9 cellular contexts compared by ENCODE assay signal in the genomic region with DNA sequence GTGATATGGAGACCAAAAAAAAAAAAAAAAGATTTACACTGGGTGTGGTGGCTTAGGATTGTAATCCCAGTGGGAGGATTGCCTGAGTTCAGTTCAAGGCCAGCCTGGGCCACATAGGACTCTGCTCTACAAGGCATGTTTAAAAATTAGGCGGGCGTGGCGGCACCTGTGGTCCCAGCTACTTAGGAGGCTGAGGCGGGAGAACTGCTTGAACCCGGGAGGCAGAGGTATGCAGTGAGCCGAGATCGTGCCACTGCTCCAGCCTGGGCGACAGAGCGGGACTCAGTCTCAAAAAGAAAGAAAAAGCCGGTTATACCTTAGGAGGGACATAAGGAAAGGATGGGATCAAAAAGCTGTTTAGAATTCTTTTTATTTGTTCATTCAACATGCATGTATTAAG. TPM values are rescaled to one million over a fixed set of nuclear protein-coding genes. Genes with fewer than 3 reads are reported as not detected.
DNase-seq lines count a peak whose midpoint lies in the region; ATAC-seq, FAIRE-seq and TF ChIP-seq lines count a peak whose summit lies in the region.
"Had no signal": no experiment of that assay in that cellular context is flagged by ENCODE, and none has a peak within 500 bp of the region (broad histone marks: within the 10 kb centered on the region; RNA-seq: fewer than 3 reads in every experiment).

No MANE protein-coding gene starts in this region.

- FAIRE-seq in GM12878 (lab: Jason Lieb, UNC), result no peak
- FAIRE-seq: colon had no signal

- H3K4ac ChIP-seq in mesendoderm (ENCODE audit: low read depth, low read length), result no peak overlapping the region

- H3K56ac ChIP-seq in mesendoderm (ENCODE audit: low read length), result no peak overlapping the region

- H4K5ac ChIP-seq in mesendoderm (ENCODE audit: low read length), result no peak overlapping the region

- no peak for ATAC-seq in Right ventricle myocardium superior (ENCODE audit: poor library complexity)
- peak; percentile 5; the same call in 2 of the 3 replicates for ATAC-seq in GM12878
- ATAC-seq in aorta (ENCODE audit: low FRiP score), result peak; percentile 13
- ATAC-seq in GM21786 (IDR thresholded peaks at IDR 0.05; ENCODE audit: unreplicated experiment), result no peak

- H2AK5ac ChIP-seq in mesendoderm (ENCODE audit: low read length), result no peak overlapping the region

- in situ Hi-C loops in GM12878 (cut with MboI), result no loop called here

- H3K4me3 ChIP-seq in cardiac muscle cell, result peak overlapping the region; percentile 33
- H3K4me3 ChIP-seq in GM12878, result peak overlapping the region; percentile 66
- no peak overlapping the region for H3K4me3 ChIP-seq in mesendoderm (ENCODE audit: low read length)
- H3K4me3 ChIP-seq in aorta (ENCODE audit: low read length in 2 of 2), result no peak overlapping the region

- H3K79me2 ChIP-seq in GM12878 (ENCODE audit: control insufficient read depth, insufficient read depth, low read length) (no peaks in the 10 kb centered on the region), mesendoderm (ENCODE audit: control insufficient read depth, insufficient read depth, low read length) (no peaks in the 10 kb centered on the region)

- H2BK15ac ChIP-seq in mesendoderm (replicated peaks; ENCODE audit: low read depth), result no peak overlapping the region

- RAD21 ChIA-PET in GM12878 (lab: Charles Lee; ENCODE audit: unreplicated experiment), result interaction anchor here (1.4 kb wide), 1 partner anchor 216 kb away, joined by 4 read pairs; no protein-coding TSS in a partner anchor

- 91% methylated on average over 10 of the region's 10 CpGs for WGBS in GM12878 (ENCODE audit: insufficient coverage, insufficient replicate concordance, low lambda C conversion rate, missing lambda C conversion rate)
- WGBS in mesendoderm (ENCODE audit: extremely low coverage, insufficient coverage, low lambda C conversion rate), result no CpG with 5 or more reads among the region's 10 CpGs
- 50 to 53% methylated on average over 10 of the region's 10 CpGs for WGBS in aorta, 2 donors

- intact Hi-C loops in Right ventricle myocardium superior (cut with DNase I), result no loop called here
- intact Hi-C loops in GM12878 (cut with micrococcal nuclease; ENCODE audit: unreplicated experiment), result no loop called here
- intact Hi-C loops in aorta (cut with DNase I), result no loop called here

- H3K18ac ChIP-seq in mesendoderm (ENCODE audit: low read length), result no peak overlapping the region

- TF ChIP-seq RAD21 in GM12878 (IDR thresholded peaks at IDR 0.05; ENCODE audit: insufficient read depth, low read depth, low read length), result no peak

- H3K23ac ChIP-seq in mesendoderm (ENCODE audit: low read length), result no peak overlapping the region

- DNase-seq in cardiac muscle cell (ENCODE audit: low read depth in 1 of 2, low spot score in 1 of 2), result no peak
- no peak for DNase-seq in Right ventricle myocardium superior
- no peak for DNase-seq in GM12878 (ENCODE audit: low read depth, low spot score)
- DNase-seq in mesendoderm, result peak; percentile 2
- DNase-seq in aorta, result peak in 1 of 2 donors; percentile 69
- no peak for DNase-seq in cerebellar cortex (ENCODE audit: low spot score)
- DNase-seq in NCI-H226, result no peak

- H3K27ac ChIP-seq in cardiac muscle cell, result no peak overlapping the region
- no peak overlapping the region for H3K27ac ChIP-seq in GM12878 (ENCODE audit: control insufficient read depth, insufficient read depth)
- H3K27ac ChIP-seq in mesendoderm (ENCODE audit: low read depth, low read length), result no peak overlapping the region
- H3K27ac ChIP-seq in aorta (ENCODE audit: low read depth in 1 of 2, low read length in 2 of 2), result no peak overlapping the region

- no peaks in the 10 kb centered on the region for H4K20me1 ChIP-seq in GM12878 (ENCODE audit: control insufficient read depth, insufficient read depth)

- no peak overlapping the region for H4K8ac ChIP-seq in mesendoderm (ENCODE audit: low read depth, low read length)

- TF ChIP-seq CTCF in cardiac muscle cell (IDR thresholded peaks at IDR 0.05; ENCODE audit: low read depth, low read length), result no peak
- TF ChIP-seq CTCF in GM12878 (IDR thresholded peaks at IDR 0.05 in 2 of 3, conservative IDR thresholded peaks at IDR 0.05 in 1 of 3; ENCODE audit: control insufficient read depth in 2 of 3, extremely low read depth in 1 of 3, insufficient read depth in 1 of 3, low read depth in 3 of 3, low read length in 3 of 3), result no peak

- SMC1A ChIA-PET in GM12878 (lab: Charles Lee; ENCODE audit: uncharacterized antibody, unreplicated experiment), result interaction anchor here (1.3 to 2.4 kb wide), 4 partner anchors 10 to 55 kb away, joined by 4 to 12 read pairs (median 6); no protein-coding TSS in a partner anchor

- no peaks in the 10 kb centered on the region for H3K79me1 ChIP-seq in mesendoderm (ENCODE audit: low read length)

- H3K9me3 ChIP-seq in cardiac muscle cell (ENCODE audit: low read depth), result no peaks in the 10 kb centered on the region
- no peaks in the 10 kb centered on the region; the same call in 2 of the 3 replicates for H3K9me3 ChIP-seq in GM12878 (replicated peaks; ENCODE audit: control insufficient read depth, insufficient read depth, low read length)
- H3K9me3 ChIP-seq in aorta (ENCODE audit: control insufficient read depth, low read length), result no peaks in the 10 kb centered on the region

- H2BK120ac ChIP-seq in mesendoderm (ENCODE audit: low read depth, low read length), result no peak overlapping the region

- peak overlapping the region; percentile 88 for H2AFZ ChIP-seq in GM12878 (ENCODE audit: control insufficient read depth, low read depth, low read length)

- CTCF ChIA-PET in GM12878 (lab: Yijun Ruan, JAX), result interaction anchor here (1.9 to 2.5 kb wide), 3 partner anchors 9 to 216 kb away, joined by 5 to 9 read pairs (median 5); no protein-coding TSS in a partner anchor

- H3K36me3 ChIP-seq in cardiac muscle cell (peaks cover 3% of the 10 kb centered on the region), GM12878 (ENCODE audit: control insufficient read depth in 2 of 2, insufficient read depth in 2 of 2, low read length in 1 of 2) (no peaks in the 10 kb centered on the region; a peak in 1 of 4 replicates), mesendoderm (ENCODE audit: control insufficient read depth, insufficient read depth, low read length) (no peaks in the 10 kb centered on the region), aorta (ENCODE audit: control insufficient read depth in 1 of 2, insufficient read depth in 2 of 2, low read length in 1 of 2) (peaks cover 0 to 2% of the 10 kb centered on the region in 2 donors)

- no peak for TF ChIP-seq EP300 in GM12878 (IDR thresholded peaks at IDR 0.05; ENCODE audit: borderline replicate concordance in 1 of 2, control insufficient read depth in 1 of 2, low read depth in 2 of 2, low read length in 2 of 2)

- POLR2A ChIA-PET in GM12878 (lab: Charles Lee), result no interaction called here

- no peak for TF ChIP-seq POLR2A in GM12878 (IDR thresholded peaks at IDR 0.05; ENCODE audit: low read depth, low read length)

- no peak overlapping the region for H2BK5ac ChIP-seq in mesendoderm (ENCODE audit: low read length)

- H3K27me3 ChIP-seq in cardiac muscle cell (peaks cover 10% of the 10 kb centered on the region), GM12878 (replicated peaks in 1 of 2; ENCODE audit: control insufficient read depth in 2 of 2, insufficient read depth in 2 of 2, low read length in 1 of 2) (no peaks in the 10 kb centered on the region), mesendoderm (ENCODE audit: insufficient read depth, low read length, poor library complexity) (peaks cover 2% of the 10 kb centered on the region), aorta (ENCODE audit: control insufficient read depth in 1 of 2, insufficient read depth in 2 of 2, low read length in 1 of 2) (no peaks in the 10 kb centered on the region)

- no peaks in the 10 kb centered on the region for H3K4me1 ChIP-seq in cardiac muscle cell (ENCODE audit: low read depth)
- peaks cover 6% of the 10 kb centered on the region for H3K4me1 ChIP-seq in GM12878 (ENCODE audit: control insufficient read depth, insufficient read depth, low read length)
- no peaks in the 10 kb centered on the region for H3K4me1 ChIP-seq in mesendoderm (ENCODE audit: control insufficient read depth, low read depth, low read length)
- no peaks in the 10 kb centered on the region for H3K4me1 ChIP-seq in aorta (ENCODE audit: control insufficient read depth in 1 of 2, insufficient read depth in 2 of 2, low read length in 2 of 2)

- H3K4me2 ChIP-seq in GM12878 (ENCODE audit: control insufficient read depth, insufficient read depth), result peak overlapping the region; percentile 89
- no peak overlapping the region for H3K4me2 ChIP-seq in mesendoderm (ENCODE audit: low read length)

- BruUV-seq in GM12878 (replicated peaks; lab: Mats Ljungman, UMichigan), result no TSS peak

- H3K9ac ChIP-seq in GM12878 (ENCODE audit: control insufficient read depth, insufficient read depth, low read length) (peak overlapping the region; percentile 39; the same call in 1 of the 2 replicates), mesendoderm (ENCODE audit: low read length) (no peak overlapping the region)

RNA-seq across cellular contexts. Expression of gene SPDYA, which starts 0.7 kb away (rescaled TPM):
- total RNA-seq in cardiac muscle cell, result 0.21 and 1.4 TPM in 2 replicates
- polyA plus RNA-seq in cardiac muscle cell, result 1.3 and 2.1 TPM in 2 replicates
- total RNA-seq in Right ventricle myocardium superior, result 0.24 TPM
- total RNA-seq in GM12878 (2013; cell fraction: nucleolus; rRNA removed), result 5.1 and 7.5 TPM in 2 replicates
- total RNA-seq in GM12878 (2014; rRNA removed), result 0.33 and 0.40 TPM in 2 replicates
- 0.54 and 0.60 TPM in 2 replicates for total RNA-seq in GM12878 (2014; rRNA removed; fragmentation: Illumina TruSeq; extraction: Trizol)
- total RNA-seq in GM12878 (2021), result 0.46 and 0.58 TPM in 2 replicates
- 0.38 TPM for polyA plus RNA-seq in GM12878 (2011; ENCODE audit: low read depth)
- 0.27 and 0.53 TPM in 2 replicates for polyA plus RNA-seq in GM12878 (2011; rRNA removed)
- polyA plus RNA-seq in GM12878 (2011; cell fraction: cytosol; rRNA removed), result 0.03 TPM in 1 of 2 replicates, not detected in the other
- polyA plus RNA-seq in GM12878 (2011; cell fraction: nucleus; rRNA removed), result 0.22 and 0.25 TPM in 2 replicates
- polyA plus RNA-seq in GM12878 (2012), result 0.39 and 0.74 TPM in 2 replicates
- polyA plus RNA-seq in GM12878 (2014; fragmentation: Illumina TruSeq; extraction: Trizol), result 0.13 TPM in 1 of 2 replicates, not detected in the other
- polyA plus RNA-seq in GM12878 (2014; fragmentation: Nextera tagmentation; extraction: Ambion mirVana), result 1 to 10 TPM; 1.1 to 2.4 TPM
- polyA plus RNA-seq in GM12878 (2014; rRNA removed), result 0.12 and 0.24 TPM in 2 replicates
- 1 to 10 TPM; 1.1 to 1.9 TPM for polyA plus RNA-seq in GM12878 (2016; fragmentation: Nextera tagmentation; extraction: Ambion mirVana)
- 0.15 TPM in 1 of 2 replicates, not detected in the other for polyA minus RNA-seq in GM12878 (2011; rRNA and poly(A)+ RNA removed)
- polyA minus RNA-seq in GM12878 (2011; cell fraction: cytosol; rRNA and poly(A)+ RNA removed), result not detected in 2 replicates
- polyA minus RNA-seq in GM12878 (2011; cell fraction: nucleus; rRNA and poly(A)+ RNA removed), result 0.60 and 1.3 TPM in 2 replicates
- polyA plus RNA-seq in mesendoderm (2013, experiment 1 of 2), result 0.03 TPM
- 0.06 TPM for polyA plus RNA-seq in mesendoderm (2013, experiment 2 of 2)
- 1 to 10 TPM; 2.8 to 5.3 TPM for total RNA-seq in aorta
- under 1 TPM in 1 of 2 donors, not detected in 1; 0.59 TPM for polyA plus RNA-seq in aorta

RNA-seq across cellular contexts. Expression of gene PPP1CB, which starts 58.3 kb away (rescaled TPM):
- total RNA-seq in cardiac muscle cell (131 and 161 TPM in 2 replicates), Right ventricle myocardium superior (429 TPM), GM12878 (2014; rRNA removed) (64.4 and 81.0 TPM in 2 replicates), GM12878 (2014; rRNA removed; fragmentation: Illumina TruSeq; extraction: Trizol) (84.6 and 85.4 TPM in 2 replicates), GM12878 (2021) (144 and 153 TPM in 2 replicates), aorta (100 to 1,000 TPM; 386 to 484 TPM)
- polyA plus RNA-seq in cardiac muscle cell (140 and 198 TPM in 2 replicates), GM12878 (2011; rRNA removed) (84.4 and 140 TPM in 2 replicates), GM12878 (2014; fragmentation: Illumina TruSeq; extraction: Trizol) (64.4 and 88.1 TPM in 2 replicates), GM12878 (2014; fragmentation: Nextera tagmentation; extraction: Ambion mirVana) (100 to 1,000 TPM in 1 of 2 experiments, 10 to 100 TPM in 1; 84.4 to 176 TPM), GM12878 (2014; rRNA removed) (30.3 and 37.5 TPM in 2 replicates), GM12878 (2016; fragmentation: Nextera tagmentation; extraction: Ambion mirVana) (100 to 1,000 TPM; 127 to 131 TPM), aorta (100 to 1,000 TPM; 187 to 370 TPM)
- 82.3 and 108 TPM in 2 replicates for total RNA-seq in GM12878 (2013; cell fraction: nucleolus; rRNA removed)
- 20.4 TPM for polyA plus RNA-seq in GM12878 (2011; ENCODE audit: low read depth)
- 24.2 and 31.0 TPM in 2 replicates for polyA plus RNA-seq in GM12878 (2011; cell fraction: cytosol; rRNA removed)
- polyA plus RNA-seq in GM12878 (2011; cell fraction: nucleus; rRNA removed), result 19.5 and 25.1 TPM in 2 replicates
- polyA plus RNA-seq in GM12878 (2012), result 48.8 and 59.5 TPM in 2 replicates
- polyA minus RNA-seq in GM12878 (2011; rRNA and poly(A)+ RNA removed), result 69.0 and 105 TPM in 2 replicates
- polyA minus RNA-seq in GM12878 (2011; cell fraction: cytosol; rRNA and poly(A)+ RNA removed), result 47.4 and 57.4 TPM in 2 replicates
- 19.6 and 30.9 TPM in 2 replicates for polyA minus RNA-seq in GM12878 (2011; cell fraction: nucleus; rRNA and poly(A)+ RNA removed)
- polyA plus RNA-seq in mesendoderm (2013, experiment 1 of 2), result 75.3 TPM
- 76.4 TPM for polyA plus RNA-seq in mesendoderm (2013, experiment 2 of 2)

Comparison
In these comparisons a context has a peak if more than half of its experiments do, and no peak if none do; other contexts are left out.
1. H3K4me3 ChIP-seq: peak in cardiac muscle cell (single experiment) and GM12878 (single experiment); none in mesendoderm (single experiment) and aorta (0 of 2).
2. ATAC-seq: peak in GM12878 (single experiment) and aorta (single experiment); none in Right ventricle myocardium superior (single experiment) and GM21786 (single experiment).